10 cellular contexts compared by ENCODE assay signal in genomic region chr4:39029752-39030694, GRCh38. TPM values are rescaled to one million over a fixed set of nuclear protein-coding genes. Genes with fewer than 3 reads are reported as not detected.
DNase-seq lines count a peak whose midpoint lies in the region; ATAC-seq lines count a peak whose summit lies in the region.
"Had no signal": no experiment of that assay in that cellular context is flagged by ENCODE, and none has a peak within 500 bp of the region (broad histone marks: within the 10 kb centered on the region; RNA-seq: fewer than 3 reads in every experiment).

No MANE protein-coding gene starts in this region.

- H3K4me1 Mint-ChIP-seq in activated CD4-positive, alpha-beta T cell treated with anti-CD3 and anti-CD28 coated beads, Interleukin-2, amount 10 ng/mL, durations not matched to agents 7 days and 5 days: peaks cover 50% of the 10 kb centered on the region
- peaks cover 43% of the 10 kb centered on the region for H3K4me1 Mint-ChIP-seq in activated T-helper 2 cell treated with anti-CD3 and anti-CD28 coated beads, Interferon-gamma antibody, Interleukin-2, Interleukin-4, amounts not matched to agents 10 μg/mL and 5 μg/mL and 100 μg/mL, durations not matched to agents 14 hours and 24 hours and 36 hours (ENCODE audit: low read depth)
- H3K4me1 Mint-ChIP-seq: neural crest cell had no signal

- no peaks in the 10 kb centered on the region for H3K27me3 Mint-ChIP-seq in activated CD4-positive, alpha-beta T cell treated with anti-CD3 and anti-CD28 coated beads, Interleukin-2, amount 10 ng/mL, durations not matched to agents 7 days and 5 days
- H3K27me3 Mint-ChIP-seq in activated T-helper 2 cell treated with anti-CD3 and anti-CD28 coated beads, Interferon-gamma antibody, Interleukin-2, Interleukin-4, amounts not matched to agents 10 μg/mL and 5 μg/mL and 100 μg/mL, durations not matched to agents 14 hours and 24 hours and 36 hours (ENCODE audit: low read depth): no peaks in the 10 kb centered on the region

- peak; percentile 28 for DNase-seq in activated CD4-positive, alpha-beta T cell treated with anti-CD3 and anti-CD28 coated beads, Interleukin-2, amount 10 ng/mL, durations not matched to agents 7 days and 5 days
- no peak for DNase-seq in activated CD4-positive, alpha-beta T cell treated with anti-CD3 and anti-CD28 coated beads, Interleukin-2, amount 50 U/mL, for 4 hours
- no peak for DNase-seq in activated T-helper 2 cell treated with anti-CD3 and anti-CD28 coated beads, Interferon-gamma antibody, Interleukin-2, Interleukin-4, amounts not matched to agents 10 μg/mL and 5 μg/mL and 100 μg/mL, durations not matched to agents 14 hours and 24 hours and 36 hours (ENCODE audit: low spot score)
- no peak for DNase-seq in activated gamma-delta T cell treated with Interleukin-2 at 50 U/mL for 16 hours
- no peak for DNase-seq in stimulated activated CD4-positive, alpha-beta T cell treated with anti-CD3 and anti-CD28 coated beads, Interleukin-1b, Interleukin-23, amount 100 ng/mL, for 48 hours
- DNase-seq: NCI-H1436 treated with DMSO at 0.1 percent for 48 hours had no signal

- no peaks in the 10 kb centered on the region for H3K27me3 ChIP-seq in skeletal muscle satellite cell (ENCODE audit: control insufficient read depth, insufficient read depth, low read length)

- H3K36me3 ChIP-seq in skeletal muscle satellite cell (ENCODE audit: insufficient read depth, low read length): no peaks in the 10 kb centered on the region

- H3K9me3 Mint-ChIP-seq in activated CD4-positive, alpha-beta T cell treated with anti-CD3 and anti-CD28 coated beads, Interleukin-2, amount 10 ng/mL, durations not matched to agents 7 days and 5 days: no peaks in the 10 kb centered on the region
- H3K9me3 Mint-ChIP-seq in activated T-helper 2 cell treated with anti-CD3 and anti-CD28 coated beads, Interferon-gamma antibody, Interleukin-2, Interleukin-4, amounts not matched to agents 10 μg/mL and 5 μg/mL and 100 μg/mL, durations not matched to agents 14 hours and 24 hours and 36 hours: no peaks in the 10 kb centered on the region
- H3K9me3 Mint-ChIP-seq: neural crest cell had no signal

- CTCF ChIA-PET in activated CD4-positive, alpha-beta T cell treated with anti-CD3 and anti-CD28 coated beads, Interleukin-2, amount 10 ng/mL, durations not matched to agents 7 days and 5 days (lab: Charles Lee): interaction anchor here (0.6 to 2.8 kb wide), 4 partner anchors 12 to 869 kb away, joined by 3 to 10 read pairs (median 4); no protein-coding TSS in a partner anchor

- peak overlapping the region; percentile 9 for H3K4me3 ChIP-seq in skeletal muscle satellite cell (ENCODE audit: low read length)

- peaks cover 37% of the 10 kb centered on the region for H3K4me1 ChIP-seq in skeletal muscle satellite cell (ENCODE audit: control insufficient read depth, insufficient read depth, low read length)

- POLR2A ChIA-PET in activated CD4-positive, alpha-beta T cell treated with anti-CD3 and anti-CD28 coated beads, Interleukin-2, amount 10 ng/mL, durations not matched to agents 7 days and 5 days (lab: Charles Lee): interaction anchor here (0.6 kb wide), 2 partner anchors 24 to 371 kb away, joined by 3 to 4 read pairs; no protein-coding TSS in a partner anchor

- H3K9ac ChIP-seq in skeletal muscle satellite cell (ENCODE audit: low read depth, low read length): peak overlapping the region; percentile 17

- peak overlapping the region; percentile 75 for H3K4me3 Mint-ChIP-seq in activated CD4-positive, alpha-beta T cell treated with anti-CD3 and anti-CD28 coated beads, Interleukin-2, amount 10 ng/mL, durations not matched to agents 7 days and 5 days
- H3K4me3 Mint-ChIP-seq in activated T-helper 2 cell treated with anti-CD3 and anti-CD28 coated beads, Interferon-gamma antibody, Interleukin-2, Interleukin-4, amounts not matched to agents 10 μg/mL and 5 μg/mL and 100 μg/mL, durations not matched to agents 14 hours and 24 hours and 36 hours (ENCODE audit: low read depth): peak overlapping the region; percentile 86
- H3K4me3 Mint-ChIP-seq: neural crest cell had no signal

- H3K4me2 ChIP-seq in skeletal muscle satellite cell (ENCODE audit: low read length): peak overlapping the region; percentile 42

- ATAC-seq in HG03378 (IDR thresholded peaks at IDR 0.05; ENCODE audit: unreplicated experiment) (peak; percentile 34), GM18519 (IDR thresholded peaks at IDR 0.05; ENCODE audit: low FRiP score, unreplicated experiment) (no peak)

- H3K9me3 ChIP-seq in skeletal muscle satellite cell (replicated peaks; ENCODE audit: low read length): no peaks in the 10 kb centered on the region

- peak overlapping the region; percentile 95 for H3K27ac Mint-ChIP-seq in activated CD4-positive, alpha-beta T cell treated with anti-CD3 and anti-CD28 coated beads, Interleukin-2, amount 10 ng/mL, durations not matched to agents 7 days and 5 days
- peak overlapping the region; percentile 75 for H3K27ac Mint-ChIP-seq in activated T-helper 2 cell treated with anti-CD3 and anti-CD28 coated beads, Interferon-gamma antibody, Interleukin-2, Interleukin-4, amounts not matched to agents 10 μg/mL and 5 μg/mL and 100 μg/mL, durations not matched to agents 14 hours and 24 hours and 36 hours

- intact Hi-C loops in activated T-helper 2 cell treated with anti-CD3 and anti-CD28 coated beads, Interferon-gamma antibody, Interleukin-2, Interleukin-4, amounts not matched to agents 10 μg/mL and 5 μg/mL and 100 μg/mL, durations not matched to agents 14 hours and 24 hours and 36 hours (cut with micrococcal nuclease): loop anchor here (5.0 to 10.0 kb wide), 4 partner anchors 93 to 895 kb away; no protein-coding TSS in a partner anchor

- H3K36me3 Mint-ChIP-seq in activated CD4-positive, alpha-beta T cell treated with anti-CD3 and anti-CD28 coated beads, Interleukin-2, amount 10 ng/mL, durations not matched to agents 7 days and 5 days (ENCODE audit: low read depth): peaks cover 15% of the 10 kb centered on the region
- H3K36me3 Mint-ChIP-seq in activated T-helper 2 cell treated with anti-CD3 and anti-CD28 coated beads, Interferon-gamma antibody, Interleukin-2, Interleukin-4, amounts not matched to agents 10 μg/mL and 5 μg/mL and 100 μg/mL, durations not matched to agents 14 hours and 24 hours and 36 hours (ENCODE audit: low read depth): peaks cover 12% of the 10 kb centered on the region

RNA-seq across cellular contexts. Expression of gene TMEM156, which starts 2.2 kb away (rescaled TPM):
- total RNA-seq in activated CD4-positive, alpha-beta T cell treated with anti-CD3 and anti-CD28 coated beads, Interleukin-2, amount 10 ng/mL, durations not matched to agents 7 days and 5 days: 10 to 100 TPM; 19.5 to 19.6 TPM
- 17.6 and 17.8 TPM in 2 replicates for total RNA-seq in activated T-helper 2 cell treated with anti-CD3 and anti-CD28 coated beads, Interferon-gamma antibody, Interleukin-2, Interleukin-4, amounts not matched to agents 10 μg/mL and 5 μg/mL and 100 μg/mL, durations not matched to agents 14 hours and 24 hours and 36 hours
- 0.87 and 3.3 TPM in 2 replicates for total RNA-seq in skeletal muscle satellite cell (2012; rRNA removed)
- total RNA-seq: neural crest cell had no signal

RNA-seq across cellular contexts. Expression of gene KLHL5, which starts 32.0 kb away (rescaled TPM):
- total RNA-seq in activated CD4-positive, alpha-beta T cell treated with anti-CD3 and anti-CD28 coated beads, Interleukin-2, amount 10 ng/mL, durations not matched to agents 7 days and 5 days: 10 to 100 TPM; 23.6 to 25.0 TPM
- total RNA-seq in activated T-helper 2 cell treated with anti-CD3 and anti-CD28 coated beads, Interferon-gamma antibody, Interleukin-2, Interleukin-4, amounts not matched to agents 10 μg/mL and 5 μg/mL and 100 μg/mL, durations not matched to agents 14 hours and 24 hours and 36 hours: 30.1 and 32.2 TPM in 2 replicates
- total RNA-seq in skeletal muscle satellite cell (2012; rRNA removed): 40.0 and 67.4 TPM in 2 replicates
